In genomic region chr4:6734165-6734786, GRCh38 we compare ENCODE assay signal across 1 cellular context.
TF ChIP-seq lines count a peak whose summit lies in the region.

No MANE protein-coding gene starts in this region.

TF ChIP-seq in K562, 482 proteins besides CTCF, POLR2A, EP300 and RAD21 (continued from another document and continues in another):
- TF ChIP-seq, protein P1, sequence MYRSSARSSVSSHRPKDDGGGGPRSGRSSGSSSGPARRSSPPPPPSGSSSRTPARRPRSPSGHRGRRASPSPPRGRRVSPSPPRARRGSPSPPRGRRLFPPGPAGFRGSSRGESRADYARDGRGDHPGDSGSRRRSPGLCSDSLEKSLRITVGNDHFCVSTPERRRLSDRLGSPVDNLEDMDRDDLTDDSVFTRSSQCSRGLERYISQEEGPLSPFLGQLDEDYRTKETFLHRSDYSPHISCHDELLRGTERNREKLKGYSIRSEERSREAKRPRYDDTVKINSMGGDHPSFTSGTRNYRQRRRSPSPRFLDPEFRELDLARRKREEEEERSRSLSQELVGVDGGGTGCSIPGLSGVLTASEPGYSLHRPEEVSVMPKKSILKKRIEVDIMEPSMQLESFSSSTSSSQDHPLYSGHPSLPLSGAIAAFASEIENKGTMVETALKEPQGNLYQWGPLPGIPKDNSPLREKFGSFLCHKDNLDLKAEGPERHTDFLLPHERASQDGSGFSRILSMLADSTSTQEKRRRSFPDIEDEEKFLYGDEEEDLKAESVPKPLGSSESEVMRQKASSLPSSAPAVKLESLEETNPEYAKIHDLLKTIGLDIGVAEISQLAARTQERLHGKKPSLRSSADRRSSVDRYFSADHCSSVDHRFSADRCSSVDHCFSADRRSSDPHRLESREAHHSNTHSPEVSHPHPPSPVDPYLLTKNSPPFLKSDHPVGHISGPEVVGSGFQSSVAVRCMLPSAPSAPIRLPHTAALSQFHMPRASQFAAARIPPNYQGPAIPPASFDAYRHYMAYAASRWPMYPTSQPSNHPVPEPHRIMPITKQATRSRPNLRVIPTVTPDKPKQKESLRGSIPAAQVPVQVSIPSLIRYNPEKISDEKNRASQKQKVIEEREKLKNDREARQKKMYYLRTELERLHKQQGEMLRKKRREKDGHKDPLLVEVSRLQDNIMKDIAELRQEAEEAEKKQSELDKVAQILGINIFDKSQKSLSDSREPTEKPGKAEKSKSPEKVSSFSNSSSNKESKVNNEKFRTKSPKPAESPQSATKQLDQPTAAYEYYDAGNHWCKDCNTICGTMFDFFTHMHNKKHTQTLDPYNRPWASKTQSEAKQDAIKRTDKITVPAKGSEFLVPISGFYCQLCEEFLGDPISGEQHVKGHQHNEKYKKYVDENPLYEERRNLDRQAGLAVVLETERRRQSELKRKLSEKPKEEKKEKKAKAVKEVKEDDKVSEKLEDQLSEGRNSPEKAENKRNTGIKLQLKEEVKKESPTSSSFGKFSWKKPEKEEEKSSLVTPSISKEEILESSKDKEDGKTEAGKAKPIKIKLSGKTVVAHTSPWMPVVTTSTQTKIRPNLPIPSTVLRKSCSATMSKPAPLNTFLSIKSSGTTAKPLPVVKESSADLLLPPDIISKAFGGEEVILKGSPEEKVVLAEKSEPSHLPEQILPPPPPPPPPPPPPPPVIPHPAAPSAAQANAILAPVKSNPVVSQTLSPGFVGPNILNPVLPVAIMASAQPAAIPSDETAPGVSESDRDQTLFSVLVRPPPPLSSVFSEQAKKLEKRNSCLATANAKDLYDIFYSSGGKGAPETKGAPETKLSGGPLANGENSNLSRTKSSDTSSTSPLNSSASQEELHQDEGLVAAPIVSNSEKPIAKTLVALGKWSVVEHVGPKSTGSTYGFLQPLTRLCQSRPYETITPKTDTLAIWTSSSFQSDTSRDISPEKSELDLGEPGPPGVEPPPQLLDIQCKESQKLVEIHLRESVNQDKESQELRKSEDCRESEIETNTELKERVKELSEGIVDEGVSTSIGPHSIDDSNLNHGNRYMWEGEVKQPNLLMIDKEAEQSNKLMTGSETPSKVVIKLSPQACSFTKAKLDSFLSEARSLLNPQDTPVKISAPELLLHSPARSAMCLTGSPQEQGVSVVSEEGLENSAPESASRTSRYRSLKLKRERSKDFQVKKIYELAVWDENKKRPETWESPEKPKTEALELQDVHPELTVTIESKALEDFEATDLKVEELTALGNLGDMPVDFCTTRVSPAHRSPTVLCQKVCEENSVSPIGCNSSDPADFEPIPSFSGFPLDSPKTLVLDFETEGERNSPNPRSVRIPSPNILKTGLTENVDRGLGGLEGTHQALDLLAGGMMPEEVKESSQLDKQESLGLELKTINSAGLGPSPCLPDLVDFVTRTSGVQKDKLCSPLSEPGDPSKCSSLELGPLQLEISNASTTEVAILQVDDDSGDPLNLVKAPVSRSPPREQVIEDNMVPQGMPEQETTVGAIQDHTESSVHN (IDR thresholded peaks at IDR 0.05; ENCODE audit: borderline replicate concordance in 1 of 2, low read depth in 1 of 2), result no peak
- 0 out of 2 replicates have a peak, but pooled peaks have one; percentile 52 for TF ChIP-seq ZNF583 (CRISPR knock-in tag; IDR thresholded peaks at IDR 0.05)
- 0 out of 2 replicates have a peak, but pooled peaks have one; percentile 66 for TF ChIP-seq NFRKB (IDR thresholded peaks at IDR 0.05; ENCODE audit: low read depth)
- TF ChIP-seq L3MBTL2 (IDR thresholded peaks at IDR 0.05), result peak; percentile 94
- TF ChIP-seq PML (IDR thresholded peaks at IDR 0.05; ENCODE audit: low read length), result no peak
- no peak for TF ChIP-seq TCF3 (CRISPR knock-in tag; IDR thresholded peaks at IDR 0.05)
- TF ChIP-seq ZNF584 (CRISPR knock-in tag; IDR thresholded peaks at IDR 0.05; ENCODE audit: low read depth), result peak; percentile 77; the same call in 1 of the 2 replicates
- peak; percentile 61 for TF ChIP-seq BHLHE40 (IDR thresholded peaks at IDR 0.05; ENCODE audit: low read length)
- TF ChIP-seq FOXO4 (CRISPR knock-in tag; IDR thresholded peaks at IDR 0.05), result no peak
- TF ChIP-seq ZNF354B (CRISPR knock-in tag; IDR thresholded peaks at IDR 0.05), result no peak
- peak; percentile 96 for TF ChIP-seq MGA (IDR thresholded peaks at IDR 0.05)
- no peak for TF ChIP-seq CBFA2T2 (conservative IDR thresholded peaks at IDR 0.05)
- no peak for TF ChIP-seq RBM17 (IDR thresholded peaks at IDR 0.05; ENCODE audit: borderline replicate concordance, low read depth, low read length)
- peak; percentile 92 for TF ChIP-seq DMBX1 (CRISPR knock-in tag; IDR thresholded peaks at IDR 0.05; ENCODE audit: borderline replicate concordance)
- TF ChIP-seq EZH2 (IDR thresholded peaks at IDR 0.05; ENCODE audit: borderline replicate concordance, low read depth, low read length), result no peak
- TF ChIP-seq MECOM (CRISPR knock-in tag; IDR thresholded peaks at IDR 0.05), result peak; percentile 89
- peak; percentile 62; the same call in 1 of the 2 replicates for TF ChIP-seq EGR1 (conservative IDR thresholded peaks at IDR 0.05)
- TF ChIP-seq ZNF717 (CRISPR knock-in tag; IDR thresholded peaks at IDR 0.05), result no peak
- TF ChIP-seq ZNF165 (CRISPR knock-in tag; IDR thresholded peaks at IDR 0.05; ENCODE audit: borderline replicate concordance), result no peak
- TF ChIP-seq ZNF699 (CRISPR knock-in tag; IDR thresholded peaks at IDR 0.05; ENCODE audit: insufficient replicate concordance), result no peak
- TF ChIP-seq, protein P2, sequence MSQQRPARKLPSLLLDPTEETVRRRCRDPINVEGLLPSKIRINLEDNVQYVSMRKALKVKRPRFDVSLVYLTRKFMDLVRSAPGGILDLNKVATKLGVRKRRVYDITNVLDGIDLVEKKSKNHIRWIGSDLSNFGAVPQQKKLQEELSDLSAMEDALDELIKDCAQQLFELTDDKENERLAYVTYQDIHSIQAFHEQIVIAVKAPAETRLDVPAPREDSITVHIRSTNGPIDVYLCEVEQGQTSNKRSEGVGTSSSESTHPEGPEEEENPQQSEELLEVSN (IDR thresholded peaks at IDR 0.05; ENCODE audit: borderline replicate concordance in 1 of 2, extremely low read depth in 1 of 2, insufficient read depth in 1 of 2, insufficient read length in 1 of 2, low read depth in 1 of 2, low read length in 1 of 2, poor library complexity in 1 of 2, severe bottlenecking in 1 of 2), result peak; percentile 74 to 86
- no peak for TF ChIP-seq ZNF324 (CRISPR knock-in tag; IDR thresholded peaks at IDR 0.05)
- no peak for TF ChIP-seq ZNF507 (tag; conservative IDR thresholded peaks at IDR 0.05)
- no peak for TF ChIP-seq XRCC5 (IDR thresholded peaks at IDR 0.05; ENCODE audit: low read depth, low read length)
- no peak for TF ChIP-seq CSDE1 (IDR thresholded peaks at IDR 0.05)
- no peak for TF ChIP-seq ZNF77 (CRISPR knock-in tag; IDR thresholded peaks at IDR 0.05)
- no peak; the same call in 1 of the 2 replicates for TF ChIP-seq TAF7 (tag; IDR thresholded peaks at IDR 0.05)
- TF ChIP-seq KDM1A (IDR thresholded peaks at IDR 0.05), result 0 out of 4 replicates have a peak, but pooled peaks of 1 of the 2 experiments have one; percentile 3
- TF ChIP-seq FOXJ3 (CRISPR knock-in tag; IDR thresholded peaks at IDR 0.05), result no peak
- TF ChIP-seq ZBTB34 (CRISPR knock-in tag; IDR thresholded peaks at IDR 0.05), result no peak
- no peak for TF ChIP-seq NR4A1 (CRISPR knock-in tag; IDR thresholded peaks at IDR 0.05)
- peak; percentile 85 for TF ChIP-seq NR4A1 (tag; IDR thresholded peaks at IDR 0.05)
